In genomic region chr12:103812789-103813188, GRCh38 we compare ENCODE assay signal across 1 cellular context.
A peak's percentile ranks its signal among the peaks of the same experiment; 100 is the strongest.
TF ChIP-seq lines count a peak whose summit lies in the region.

No MANE protein-coding gene starts in this region.

TF ChIP-seq in H1, 55 proteins besides CTCF, POLR2A, EP300 and RAD21:
- TF ChIP-seq SP2 (IDR thresholded peaks at IDR 0.05; ENCODE audit: low read length) (no peak), KDM1A (IDR thresholded peaks at IDR 0.05; ENCODE audit: borderline replicate concordance, low read length) (0 out of 2 replicates have a peak, but pooled peaks have one; percentile 24)
